Comparison of ENCODE assay signal across 22 cellular contexts in genomic region chrX:109954955-109955354, GRCh38.
"Had no signal": no experiment of that assay in that cellular context is flagged by ENCODE, and none has a peak within 500 bp of the region (broad histone marks: within the 10 kb centered on the region; RNA-seq: fewer than 3 reads in every experiment).

No MANE protein-coding gene starts in this region.

- H3K27me3 ChIP-seq: hepatocyte, right lobe of liver, suprapubic skin, thyroid gland had no signal

- H3K4me1 ChIP-seq: parathyroid adenoma, psoas muscle, right lobe of liver, suprapubic skin had no signal

- H3K27me3 Mint-ChIP-seq: naive B cell had no signal

- H3K4me3 Mint-ChIP-seq: naive B cell; nephron; stimulated activated effector memory CD8-positive, alpha-beta T cell treated with anti-CD3 and anti-CD28 coated beads, Interleukin-12 subunit alpha, Interleukin-12 subunit beta, amount 100 ng/mL, for 72 hours; type B pancreatic cell had no signal

- H3K4me2 ChIP-seq: hepatocyte had no signal

- H3K4me3 ChIP-seq: hepatocyte, lung, psoas muscle, right lobe of liver, suprapubic skin, thyroid gland had no signal

- H3K9ac ChIP-seq: parathyroid adenoma had no signal

- H3K36me3 ChIP-seq: right lobe of liver, suprapubic skin, thyroid gland had no signal

- H3K9me3 ChIP-seq: psoas muscle, right lobe of liver, suprapubic skin, thyroid gland had no signal

- H3K9me3 Mint-ChIP-seq: nephron; stimulated activated effector memory CD8-positive, alpha-beta T cell treated with anti-CD3 and anti-CD28 coated beads, Interleukin-12 subunit alpha, Interleukin-12 subunit beta, amount 100 ng/mL, for 72 hours; type B pancreatic cell had no signal

- H3K79me2 ChIP-seq: hepatocyte, parathyroid adenoma had no signal

- H3K36me3 Mint-ChIP-seq: naive B cell; stimulated activated effector memory CD8-positive, alpha-beta T cell treated with anti-CD3 and anti-CD28 coated beads, Interleukin-12 subunit alpha, Interleukin-12 subunit beta, amount 100 ng/mL, for 72 hours; type B pancreatic cell had no signal

- H2AFZ ChIP-seq: hepatocyte, parathyroid adenoma had no signal

- H3K27ac Mint-ChIP-seq: naive B cell, nephron, type B pancreatic cell had no signal

- H3K27ac ChIP-seq: hepatocyte, parathyroid adenoma, right lobe of liver, suprapubic skin, thyroid gland had no signal

- DNase-seq: effector memory CD4-positive, alpha-beta T cell; foreskin melanocyte; head of caudate nucleus; left colon; left ventricle myocardium superior; mesendoderm; naive B cell; occipital lobe; psoas muscle; retina; right lobe of liver; stimulated activated CD4-positive, alpha-beta T cell treated with anti-CD3 and anti-CD28 coated beads, Interleukin-4, amount 100 ng/mL, for 1 hour; stimulated activated CD8-positive, alpha-beta memory T cell treated with anti-CD3 and anti-CD28 coated beads, Interleukin-4, amount 100 ng/mL, for 48 hours; stimulated activated naive CD8-positive, alpha-beta T cell treated with anti-CD3 and anti-CD28 coated beads, Interleukin-15, Interleukin-2, amounts not matched to agents 100 U/mL and 50 U/mL, for 24 hours; thyroid gland had no signal
